32 cellular contexts compared by ENCODE assay signal in genomic region chr5:74536658-74537057, GRCh38.
"Had no signal": no experiment of that assay in that cellular context is flagged by ENCODE, and none has a peak within 500 bp of the region (broad histone marks: within the 10 kb centered on the region; RNA-seq: fewer than 3 reads in every experiment).

No MANE protein-coding gene starts in this region.

- H3K4me3 ChIP-seq: esophagus squamous epithelium, heart right ventricle, pancreas, prostate gland, skin epidermis, testis, transverse colon, uterus had no signal

- H3K27ac ChIP-seq: epithelial cell of prostate, esophagus squamous epithelium, prostate gland, skin epidermis, testis, transverse colon, uterus, WERI-Rb-1 had no signal

- H3K4me1 ChIP-seq: prostate gland, uterus had no signal

- DNase-seq: activated CD4-positive, alpha-beta memory T cell treated with anti-CD3 and anti-CD28 coated beads for 36 hours; activated CD4-positive, alpha-beta T cell treated with anti-CD3 and anti-CD28 coated beads, Interleukin-2, amount 10 ng/mL, durations not matched to agents 24 days and 14 days; activated CD4-positive, CD25-positive, alpha-beta regulatory T cell treated with anti-CD3 and anti-CD28 coated beads, Interleukin-2, amount 50 U/mL, for 72 hours; activated CD8-positive, alpha-beta memory T cell treated with anti-CD3 and anti-CD28 coated beads, Interleukin-2, amount 50 U/mL, for 4 hours; activated gamma-delta T cell; activated naive CD4-positive, alpha-beta T cell treated with anti-CD3 and anti-CD28 coated beads, Interleukin-2, amount 10 ng/mL, durations not matched to agents 7 days and 5 days; activated T-cell treated with anti-CD3 and anti-CD28 coated beads, Interleukin-2, amount 50 U/mL, for 1 hour; amniotic stem cell; dermis blood vessel endothelial cell; effector CD4-positive, alpha-beta T cell; esophagus squamous epithelium; foreskin melanocyte; heart right ventricle; left ventricle myocardium superior; mammary epithelial cell; midbrain; naive thymus-derived CD4-positive, alpha-beta T cell; pancreas; retina; stimulated activated CD4-positive, alpha-beta T cell treated with anti-CD3 and anti-CD28 coated beads, Interleukin-12 subunit alpha, Interleukin-12 subunit beta, amount 100 ng/mL, for 4 hours; stimulated activated CD4-positive, alpha-beta T cell treated with anti-CD3 and anti-CD28 coated beads, Interleukin-4, amount 100 ng/mL, for 1 hour; stimulated activated naive CD8-positive, alpha-beta T cell treated with anti-CD3 and anti-CD28 coated beads, Interleukin-15, Interleukin-2, amounts not matched to agents 100 U/mL and 50 U/mL, for 24 hours; T-helper 17 cell; T1000; testis; transverse colon; uterus; WERI-Rb-1 had no signal

- ATAC-seq: heart right ventricle; left ventricle myocardium superior; naive thymus-derived CD4-positive, alpha-beta T cell; pancreas; sciatic nerve; stimulated activated naive CD8-positive, alpha-beta T cell treated with anti-CD3 and anti-CD28 coated beads, Interleukin-15, Interleukin-2, amounts not matched to agents 100 U/mL and 50 U/mL, for 24 hours; T-helper 17 cell had no signal

- H3K9me3 ChIP-seq: prostate gland, testis had no signal

- H3K27me3 ChIP-seq: esophagus squamous epithelium, heart right ventricle, pancreas, testis, transverse colon, uterus had no signal

- H3K36me3 ChIP-seq: esophagus squamous epithelium, heart right ventricle, pancreas, prostate gland, transverse colon, uterus, WERI-Rb-1 had no signal
